Comparison of ENCODE assay signal across 17 cellular contexts in genomic region chr17:35790826-35791225, GRCh38. TPM values are rescaled to one million over a fixed set of nuclear protein-coding genes. Genes with fewer than 3 reads are reported as not detected.
"Had no signal": no experiment of that assay in that cellular context is flagged by ENCODE, and none has a peak within 500 bp of the region (broad histone marks: within the 10 kb centered on the region; RNA-seq: fewer than 3 reads in every experiment).

No MANE protein-coding gene starts in this region.

- H3K27me3 ChIP-seq: ascending aorta, vagina had no signal

- H3K9me3 Mint-ChIP-seq: activated CD8-positive, alpha-beta T cell treated with anti-CD3 and anti-CD28 coated beads for 36 hours; activated T-cell treated with anti-CD3 and anti-CD28 coated beads, Interleukin-2, amount 50 U/mL, for 72 hours; mesothelial cell of epicardium had no signal

- DNase-seq: activated CD4-positive, alpha-beta T cell treated with anti-CD3 and anti-CD28 coated beads for 4 hours; activated CD8-positive, alpha-beta memory T cell treated with anti-CD3 and anti-CD28 coated beads, Interleukin-2, amount 50 U/mL, for 4 hours; activated CD8-positive, alpha-beta T cell treated with anti-CD3 and anti-CD28 coated beads for 36 hours; activated naive CD4-positive, alpha-beta T cell; activated T-cell treated with anti-CD3 and anti-CD28 coated beads, Interleukin-2, amount 50 U/mL, for 72 hours; retina; T-helper 9 cell; WERI-Rb-1 had no signal

- H3K36me3 Mint-ChIP-seq: mesothelial cell of epicardium had no signal

- H3K4me3 Mint-ChIP-seq: activated CD8-positive, alpha-beta T cell treated with anti-CD3 and anti-CD28 coated beads for 36 hours; activated T-cell treated with anti-CD3 and anti-CD28 coated beads, Interleukin-2, amount 50 U/mL, for 72 hours; mesothelial cell of epicardium had no signal

- H3K4me1 ChIP-seq: parathyroid adenoma had no signal

- H3K27ac Mint-ChIP-seq: activated CD8-positive, alpha-beta T cell treated with anti-CD3 and anti-CD28 coated beads for 36 hours; activated T-cell treated with anti-CD3 and anti-CD28 coated beads, Interleukin-2, amount 50 U/mL, for 72 hours; mesothelial cell of epicardium had no signal

- H3K36me3 ChIP-seq: ascending aorta, cardiac muscle cell, vagina, WERI-Rb-1 had no signal

- H3K27ac ChIP-seq: ascending aorta, cardiac muscle cell, parathyroid adenoma, vagina, WERI-Rb-1 had no signal

- H3K9me3 ChIP-seq: ascending aorta, vagina had no signal

- ATAC-seq: activated CD8-positive, alpha-beta T cell treated with anti-CD3 and anti-CD28 coated beads for 36 hours; activated T-cell treated with anti-CD3 and anti-CD28 coated beads, Interleukin-2, amount 50 U/mL, for 72 hours had no signal

- H3K4me3 ChIP-seq: ascending aorta, cardiac muscle cell, smooth muscle cell, vagina had no signal

RNA-seq across cellular contexts. Expression of gene MMP28, which starts 4.6 kb away (rescaled TPM):
- total RNA-seq: cardiac muscle cell had no signal

RNA-seq across cellular contexts. Expression of gene C17orf50, which starts 30.1 kb away (rescaled TPM):
- total RNA-seq: activated CD8-positive, alpha-beta T cell treated with anti-CD3 and anti-CD28 coated beads for 36 hours; activated T-cell treated with anti-CD3 and anti-CD28 coated beads, Interleukin-2, amount 50 U/mL, for 72 hours; ascending aorta; endothelial cell of umbilical vein; kidney epithelial cell; liver; mesothelial cell of epicardium; smooth muscle cell; vagina had no signal

RNA-seq across cellular contexts. Expression of gene GAS2L2, which starts 37.8 kb away (rescaled TPM):
- total RNA-seq: ascending aorta, cardiac muscle cell, endothelial cell of umbilical vein, kidney epithelial cell, liver, smooth muscle cell, vagina had no signal
